ENCODE assay signal across 1 cellular context in the genomic region with DNA sequence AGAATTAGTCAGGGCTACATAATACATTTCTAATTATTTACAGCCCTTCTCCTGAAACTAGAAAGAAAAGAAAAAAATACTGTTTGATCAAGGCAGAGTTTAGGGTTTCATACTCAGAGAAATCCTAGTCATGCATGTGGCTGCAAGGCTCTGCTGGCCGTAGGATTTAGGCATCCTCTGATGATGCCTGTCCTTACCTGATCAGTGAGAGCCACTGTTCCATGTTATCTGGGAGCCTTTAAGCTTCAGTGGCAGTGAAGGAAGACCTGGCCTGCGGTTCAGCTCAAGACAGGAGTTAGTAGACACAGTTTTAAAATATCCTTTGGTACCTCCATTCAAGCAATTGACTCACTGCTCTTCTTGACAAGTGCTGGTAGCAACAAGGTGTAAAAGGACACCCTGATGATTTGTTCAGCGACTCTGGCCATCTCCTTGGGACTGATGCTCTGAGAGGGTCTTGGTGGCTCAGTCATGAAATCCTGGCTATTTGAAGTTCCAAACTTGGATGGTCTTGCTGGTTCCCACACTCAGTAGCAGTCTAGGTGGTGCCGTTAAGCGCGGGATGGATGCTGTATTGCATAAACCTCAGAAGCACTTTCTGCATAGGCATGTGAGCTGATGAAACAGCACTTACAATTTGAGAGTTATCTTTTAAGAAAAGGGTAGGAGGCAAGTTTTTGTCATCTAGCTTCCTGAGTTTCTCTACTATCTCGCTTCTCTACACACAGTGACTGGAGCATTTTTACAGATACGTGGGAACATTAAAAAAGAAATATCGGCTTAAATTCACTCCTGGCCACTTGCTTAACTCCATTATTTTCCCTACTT.
A peak's percentile ranks its signal among the peaks of the same experiment; 100 is the strongest.
TF ChIP-seq lines count a peak whose summit lies in the region.

No MANE protein-coding gene starts in this region.

TF ChIP-seq in HepG2, 621 proteins besides CTCF, POLR2A, EP300 and RAD21:
- TF ChIP-seq, protein P1, sequence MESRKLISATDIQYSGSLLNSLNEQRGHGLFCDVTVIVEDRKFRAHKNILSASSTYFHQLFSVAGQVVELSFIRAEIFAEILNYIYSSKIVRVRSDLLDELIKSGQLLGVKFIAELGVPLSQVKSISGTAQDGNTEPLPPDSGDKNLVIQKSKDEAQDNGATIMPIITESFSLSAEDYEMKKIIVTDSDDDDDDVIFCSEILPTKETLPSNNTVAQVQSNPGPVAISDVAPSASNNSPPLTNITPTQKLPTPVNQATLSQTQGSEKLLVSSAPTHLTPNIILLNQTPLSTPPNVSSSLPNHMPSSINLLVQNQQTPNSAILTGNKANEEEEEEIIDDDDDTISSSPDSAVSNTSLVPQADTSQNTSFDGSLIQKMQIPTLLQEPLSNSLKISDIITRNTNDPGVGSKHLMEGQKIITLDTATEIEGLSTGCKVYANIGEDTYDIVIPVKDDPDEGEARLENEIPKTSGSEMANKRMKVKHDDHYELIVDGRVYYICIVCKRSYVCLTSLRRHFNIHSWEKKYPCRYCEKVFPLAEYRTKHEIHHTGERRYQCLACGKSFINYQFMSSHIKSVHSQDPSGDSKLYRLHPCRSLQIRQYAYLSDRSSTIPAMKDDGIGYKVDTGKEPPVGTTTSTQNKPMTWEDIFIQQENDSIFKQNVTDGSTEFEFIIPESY (CRISPR knock-in tag; IDR thresholded peaks at IDR 0.05): peak; percentile 75; the same call in 1 of the 2 replicates
- TF ChIP-seq ZBTB46 (CRISPR knock-in tag; IDR thresholded peaks at IDR 0.05; ENCODE audit: borderline replicate concordance) (no peak), ZNF761 (CRISPR knock-in tag; conservative IDR thresholded peaks at IDR 0.05) (no peak), ZNF343 (CRISPR knock-in tag; IDR thresholded peaks at IDR 0.05) (no peak), HNF4G (IDR thresholded peaks at IDR 0.05; ENCODE audit: borderline replicate concordance, low read depth, low read length) (no peak), HNF4G (CRISPR knock-in tag; IDR thresholded peaks at IDR 0.05; ENCODE audit: borderline replicate concordance, low read depth) (no peak), RERE (CRISPR knock-in tag; IDR thresholded peaks at IDR 0.05; ENCODE audit: low read depth) (no peak), ZSCAN30 (CRISPR knock-in tag; IDR thresholded peaks at IDR 0.05) (no peak), MED1 (CRISPR knock-in tag; IDR thresholded peaks at IDR 0.05) (no peak), HINFP (CRISPR knock-in tag; IDR thresholded peaks at IDR 0.05; ENCODE audit: low read depth) (no peak), RBM22 (optimal IDR thresholded peaks at IDR 0.05; ENCODE audit: low read length) (peak; percentile 23), ZSCAN21 (CRISPR knock-in tag; IDR thresholded peaks at IDR 0.05; ENCODE audit: borderline replicate concordance) (no peak), ZNF205 (CRISPR knock-in tag; IDR thresholded peaks at IDR 0.05) (no peak)
